Comparison of ENCODE assay signal across 8 cellular contexts in the genomic region with DNA sequence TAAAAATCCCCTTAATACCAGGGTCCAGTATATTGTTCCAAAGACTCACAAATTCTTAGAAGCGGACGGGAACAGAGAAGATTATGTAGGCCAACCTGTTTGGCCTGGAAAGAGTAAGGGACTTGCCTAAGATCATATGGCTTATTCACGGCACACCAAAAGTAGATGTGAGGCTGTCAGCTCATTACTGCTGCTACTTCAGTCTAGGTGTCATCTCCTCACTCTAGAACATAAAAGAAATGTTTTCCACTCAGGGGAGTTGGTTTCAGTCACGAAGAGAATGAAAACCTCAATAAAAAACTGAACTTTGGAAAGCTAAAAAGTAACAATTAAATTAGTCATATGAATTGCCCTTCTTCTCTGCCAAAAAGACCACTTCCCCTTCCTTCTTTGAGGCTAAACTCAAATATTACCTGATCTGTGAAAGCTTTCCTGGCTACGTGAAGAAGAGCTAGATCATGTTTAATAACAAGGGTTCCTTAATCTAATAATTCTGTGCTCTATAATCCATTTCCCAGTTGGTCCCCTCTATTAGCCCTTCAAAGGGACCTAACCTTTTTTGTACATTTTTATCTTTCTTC. TPM values are rescaled to one million over a fixed set of nuclear protein-coding genes. Genes with fewer than 3 reads are reported as not detected.
DNase-seq lines count a peak whose midpoint lies in the region; ATAC-seq, FAIRE-seq and TF ChIP-seq lines count a peak whose summit lies in the region.

No MANE protein-coding gene starts in this region.

- peaks cover 16 to 35% (median 21%) of the 10 kb centered on the region in 3 donors for H3K4me1 Mint-ChIP-seq in CD8-positive, alpha-beta memory T cell

- H3K27me3 Mint-ChIP-seq in CD8-positive, alpha-beta memory T cell, result no peaks in the 10 kb centered on the region

- ATAC-seq in GM19467 (IDR thresholded peaks at IDR 0.05; ENCODE audit: unreplicated experiment), result peak; percentile 16

- peak overlapping the region; percentile 86 to 99 (median 93) for H3K27ac Mint-ChIP-seq in CD8-positive, alpha-beta memory T cell

- peak overlapping the region; percentile 80 to 96 (median 90) for H3K4me3 Mint-ChIP-seq in CD8-positive, alpha-beta memory T cell

- H3K36me3 Mint-ChIP-seq in CD8-positive, alpha-beta memory T cell, result peaks cover 0 to 4% (median 2%) of the 10 kb centered on the region in 3 donors

- DNase-seq in CD8-positive, alpha-beta memory T cell, result peak in 1 of 5 donors; percentile 24
- DNase-seq in Kasumi-1 (lab: John Stamatoyannopoulos, UW) (peak; percentile 26 to 53), bronchial epithelial cell (ENCODE audit: low read depth) (peak; percentile 42), EL (no peak)
- no peak for DNase-seq in effector CD8-positive, alpha-beta T cell (lab: John Stamatoyannopoulos, UW)
- DNase-seq in activated CD4-positive, alpha-beta T cell treated with anti-CD3 and anti-CD28 coated beads for 4 hours, result no peak

- no peaks in the 10 kb centered on the region for H3K36me3 ChIP-seq in CD8-positive, alpha-beta memory T cell (ENCODE audit: insufficient read depth, low read length)
- H3K36me3 ChIP-seq in bronchial epithelial cell (ENCODE audit: control insufficient read depth, insufficient read depth, low read length) (no peaks in the 10 kb centered on the region), mucosa of stomach (ENCODE audit: control insufficient read depth, insufficient read depth, low read length) (no peaks in the 10 kb centered on the region)

- peak overlapping the region; percentile 70 for H3K9ac ChIP-seq in mucosa of stomach (ENCODE audit: low read length)

- POLR2A ChIA-PET in CD8-positive, alpha-beta memory T cell (lab: Charles Lee), result interaction anchor here (0.6 to 3.0 kb wide), 4 partner anchors 11 to 281 kb away, joined by 3 to 17 read pairs (median 8); a partner anchor contains a TSS

- H3K4me1 ChIP-seq in CD8-positive, alpha-beta memory T cell (ENCODE audit: insufficient read depth, low read length), result peaks cover 9% of the 10 kb centered on the region
- H3K4me1 ChIP-seq in mucosa of stomach (ENCODE audit: control insufficient read depth, insufficient read depth, low read length), result no peaks in the 10 kb centered on the region

- CTCF ChIA-PET in CD8-positive, alpha-beta memory T cell (lab: Charles Lee), result interaction anchor here (0.7 to 2.3 kb wide), 8 partner anchors 9 to 523 kb away, joined by 3 to 12 read pairs (median 4); a partner anchor contains a TSS

- peak overlapping the region; percentile 68 for H3K4me3 ChIP-seq in CD8-positive, alpha-beta memory T cell (ENCODE audit: low read length)
- H3K4me3 ChIP-seq in bronchial epithelial cell (ENCODE audit: low read depth, low read length) (peak overlapping the region; percentile 76), mucosa of stomach (ENCODE audit: low read length) (peak overlapping the region; percentile 45)

- no peaks in the 10 kb centered on the region for H3K27me3 ChIP-seq in CD8-positive, alpha-beta memory T cell (ENCODE audit: insufficient read depth, low read length, poor library complexity, severe bottlenecking)
- H3K27me3 ChIP-seq in bronchial epithelial cell (ENCODE audit: control insufficient read depth, insufficient read depth, low read length) (no peaks in the 10 kb centered on the region), mucosa of stomach (ENCODE audit: control insufficient read depth, insufficient read depth, low read length) (no peaks in the 10 kb centered on the region)

- FAIRE-seq in bronchial epithelial cell (lab: Jason Lieb, UNC), result no peak

- TF ChIP-seq CTCF in bronchial epithelial cell (IDR thresholded peaks at IDR 0.05; ENCODE audit: insufficient read depth, low read length, severe bottlenecking), result no peak

- H3K9me3 Mint-ChIP-seq in CD8-positive, alpha-beta memory T cell, result no peaks in the 10 kb centered on the region

- H3K27ac ChIP-seq in CD8-positive, alpha-beta memory T cell (ENCODE audit: low read depth, low read length), result peak overlapping the region; percentile 62

- H3K9me3 ChIP-seq in CD8-positive, alpha-beta memory T cell (ENCODE audit: low read length), result no peaks in the 10 kb centered on the region
- no peaks in the 10 kb centered on the region for H3K9me3 ChIP-seq in mucosa of stomach (ENCODE audit: control insufficient read depth, low read length)

RNA-seq across cellular contexts. Expression of a gene that starts 0.7 kb away (rescaled TPM):
- 10 to 100 TPM; 15.4 to 17.1 TPM for total RNA-seq in CD8-positive, alpha-beta memory T cell
- 5.4 TPM for polyA plus RNA-seq in CD8-positive, alpha-beta memory T cell
- total RNA-seq in bronchial epithelial cell, result 2.4 and 6.6 TPM in 2 replicates

RNA-seq across cellular contexts. Expression of a gene that starts 13.2 kb away (rescaled TPM):
- not detected for total RNA-seq in CD8-positive, alpha-beta memory T cell
- polyA plus RNA-seq in CD8-positive, alpha-beta memory T cell, result not detected
- total RNA-seq in bronchial epithelial cell, result not detected in 2 replicates

Comparison
In these comparisons a context has a peak if more than half of its experiments do, and no peak if none do; other contexts are left out.
1. DNase-seq: peak in Kasumi-1 (2 of 2) and bronchial epithelial cell (single experiment); none in effector CD8-positive, alpha-beta T cell (single experiment), EL (single experiment) and activated CD4-positive, alpha-beta T cell treated with anti-CD3 and anti-CD28 coated beads for 4 hours (0 of 2).
2. Peak in every context shown above with its lines, with median percentiles within 50 percentile points of each other: H3K4me3 ChIP-seq.